In genomic region chr2:17959833-17960232, GRCh38 we compare ENCODE assay signal across 17 cellular contexts.
"Had no signal": no experiment of that assay in that cellular context is flagged by ENCODE, and none has a peak within 500 bp of the region (broad histone marks: within the 10 kb centered on the region; RNA-seq: fewer than 3 reads in every experiment).

No MANE protein-coding gene starts in this region.

- H3K4me2 ChIP-seq: hepatocyte, neural progenitor cell had no signal

- H3K36me3 ChIP-seq: adrenal gland, colonic mucosa, neural progenitor cell, ovary, sigmoid colon, spleen, thoracic aorta had no signal

- H3K9me3 ChIP-seq: adrenal gland, colonic mucosa, ovary, sigmoid colon, spleen, thoracic aorta had no signal

- ATAC-seq: activated CD8-positive, alpha-beta memory T cell treated with anti-CD3 and anti-CD28 coated beads, Interleukin-2, amount 10 ng/mL, durations not matched to agents 7 days and 5 days; esophagus mucosa had no signal

- H3K4me1 ChIP-seq: adrenal gland, colonic mucosa, sigmoid colon, spleen had no signal

- H3K27ac ChIP-seq: adrenal gland, colonic mucosa, hepatocyte, neural progenitor cell, ovary, sigmoid colon, spleen, thoracic aorta had no signal

- H3K4me3 ChIP-seq: adrenal gland, colonic mucosa, hepatocyte, neural progenitor cell, ovary, sigmoid colon, spleen, thoracic aorta had no signal

- H3K9ac ChIP-seq: neural progenitor cell had no signal

- DNase-seq: activated CD4-positive, alpha-beta memory T cell treated with anti-CD3 and anti-CD28 coated beads for 36 hours; activated CD4-positive, alpha-beta T cell treated with anti-CD3 and anti-CD28 coated beads for 1 hour; activated CD8-positive, alpha-beta memory T cell treated with anti-CD3 and anti-CD28 coated beads, Interleukin-2, amount 10 ng/mL, durations not matched to agents 7 days and 5 days; activated naive CD4-positive, alpha-beta T cell treated with anti-CD3 and anti-CD28 coated beads, Interleukin-2, amount 50 U/mL, for 16 hours; activated T-cell treated with anti-CD3 and anti-CD28 coated beads, Interleukin-2, amount 50 U/mL, for 1 hour; adrenal gland; central memory CD4-positive, alpha-beta T cell; colonic mucosa; islet precursor cell; ovary; sigmoid colon; spleen; T1000 had no signal

- H3K27me3 ChIP-seq: adrenal gland, colonic mucosa, neural progenitor cell, ovary, sigmoid colon, spleen had no signal
